1 cellular context compared by ENCODE assay signal in genomic region chr2:53753036-53753435, GRCh38.
TF ChIP-seq lines count a peak whose summit lies in the region.

No MANE protein-coding gene starts in this region.

TF ChIP-seq in GM12878, 131 proteins besides CTCF, POLR2A, EP300 and RAD21:
- TF ChIP-seq TCF12 (IDR thresholded peaks at IDR 0.05; ENCODE audit: low read depth, low read length), result no peak
- no peak for TF ChIP-seq SREBF1 (IDR thresholded peaks at IDR 0.05; ENCODE audit: low read length)
- TF ChIP-seq BCL3 (IDR thresholded peaks at IDR 0.05; ENCODE audit: borderline replicate concordance, insufficient read depth, low read depth, low read length, poor library complexity, severe bottlenecking), result no peak
- TF ChIP-seq HDGF (IDR thresholded peaks at IDR 0.05), result no peak
- peak; percentile 13; the same call in 1 of the 2 replicates for TF ChIP-seq JUNB (IDR thresholded peaks at IDR 0.05)
